Comparison of ENCODE assay signal across 10 cellular contexts in the genomic region with DNA sequence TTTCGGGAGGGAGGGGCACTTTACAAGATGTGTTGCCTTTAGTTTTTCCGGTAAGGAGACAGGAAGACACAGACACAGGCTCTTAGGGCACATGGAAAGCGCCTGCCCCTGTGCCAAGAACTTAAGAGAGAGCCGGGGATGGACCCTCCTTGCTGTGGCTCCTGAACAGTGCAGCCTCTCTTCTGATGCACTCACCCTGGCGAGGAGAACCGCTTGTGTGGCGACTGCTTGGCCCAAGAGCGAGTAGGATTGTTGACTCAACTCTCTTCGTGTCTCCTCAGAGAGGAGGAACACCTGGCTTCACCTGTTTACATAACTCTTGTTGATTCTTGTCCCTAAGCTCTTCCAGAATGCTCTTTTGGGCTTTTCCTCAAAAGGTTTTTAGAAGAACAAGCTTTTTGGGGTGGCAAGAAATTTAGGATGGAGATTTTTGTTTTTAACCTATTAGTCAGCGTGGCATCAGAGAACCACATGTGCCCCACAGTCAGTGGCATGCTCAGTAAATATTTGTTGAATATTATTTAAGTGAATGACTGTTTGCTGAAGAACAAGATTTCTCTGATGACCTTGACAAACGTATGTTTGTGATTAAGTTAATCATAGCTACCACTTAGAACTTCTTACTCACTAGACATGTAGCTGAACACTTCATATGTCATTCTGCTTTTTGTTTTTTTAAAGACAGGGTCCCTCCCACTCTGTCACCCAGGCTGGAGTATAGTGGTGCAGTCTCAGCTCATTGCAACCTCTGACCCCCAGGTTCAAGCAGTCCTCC.
A peak's percentile ranks its signal among the peaks of the same experiment; 100 is the strongest.
DNase-seq lines count a peak whose midpoint lies in the region; ATAC-seq, FAIRE-seq and TF ChIP-seq lines count a peak whose summit lies in the region.
"Had no signal": no experiment of that assay in that cellular context is flagged by ENCODE, and none has a peak within 500 bp of the region (broad histone marks: within the 10 kb centered on the region; RNA-seq: fewer than 3 reads in every experiment).

No MANE protein-coding gene starts in this region.

- no peak overlapping the region for H2AFZ ChIP-seq in K562 (ENCODE audit: low read depth, low read length)

- CTCF ChIA-PET in A549 (lab: Yijun Ruan, JAX), result interaction anchor here (0.8 to 1.3 kb wide), 2 partner anchors 21 to 63 kb away, joined by 3 read pairs; no protein-coding TSS in a partner anchor
- CTCF ChIA-PET in K562 (lab: Yijun Ruan, JAX; ENCODE audit: low intra/inter-chr PET ratio), result no interaction called here

- peak overlapping the region; percentile 78 for H3K4me2 ChIP-seq in A549
- no peak overlapping the region for H3K4me2 ChIP-seq in K562 (ENCODE audit: insufficient read depth, low read length)

- H3K27ac ChIP-seq in A549 (peak overlapping the region; percentile 83 to 95), K562 (ENCODE audit: extremely low read depth, low read depth, low read length) (no peak overlapping the region), right lobe of liver (peak overlapping the region in 1 of 3 donors; percentile 27)

- 0 out of 4 replicates have a peak overlapping the region, but pooled peaks of 1 of the 2 experiments have one; percentile 6 for H3K9ac ChIP-seq in K562 (ENCODE audit: insufficient read depth in 1 of 2, low read depth in 2 of 2, low read length in 2 of 2)

- H3K4me3 ChIP-seq in A549 (no peak overlapping the region), K562 (no peak overlapping the region), right lobe of liver (no peak overlapping the region)

- no peaks in the 10 kb centered on the region for H3K27me3 ChIP-seq in K562 (ENCODE audit: control insufficient read depth in 2 of 2, insufficient read depth in 2 of 2, low read length in 2 of 2)
- no peaks in the 10 kb centered on the region for H3K27me3 ChIP-seq in right lobe of liver

- intact Hi-C loops in K562 (cut with micrococcal nuclease), result loop anchor here (5.0 kb wide), 1 partner anchor 91 kb away; no protein-coding TSS in a partner anchor
- intact Hi-C loops in right lobe of liver (cut with DNase I), result no loop called here

- no peak for TF ChIP-seq RAD21 in A549 (conservative IDR thresholded peaks at IDR 0.05 in 1 of 2, IDR thresholded peaks at IDR 0.05 in 1 of 2)
- no peak for TF ChIP-seq RAD21 in K562 (CRISPR knock-in tag; conservative IDR thresholded peaks at IDR 0.05 in 1 of 2, IDR thresholded peaks at IDR 0.05 in 1 of 2)

- no peaks in the 10 kb centered on the region for H3K9me3 ChIP-seq in A549
- no peaks in the 10 kb centered on the region for H3K9me3 ChIP-seq in K562 (replicated peaks; ENCODE audit: control insufficient read depth, insufficient read depth, low read depth, low read length)
- no peaks in the 10 kb centered on the region for H3K9me3 ChIP-seq in right lobe of liver

- TF ChIP-seq POLR2A in A549 (IDR thresholded peaks at IDR 0.05; ENCODE audit: low read length), result no peak
- no peak for TF ChIP-seq POLR2A in K562 (conservative IDR thresholded peaks at IDR 0.05)
- TF ChIP-seq POLR2A in right lobe of liver (IDR thresholded peaks at IDR 0.05), result no peak

- peaks cover 83% of the 10 kb centered on the region for H3K79me2 ChIP-seq in K562 (ENCODE audit: control insufficient read depth, insufficient read depth, low read length)

- no peaks in the 10 kb centered on the region for H4K20me1 ChIP-seq in K562 (replicated peaks; ENCODE audit: control insufficient read depth, insufficient read depth, low read length)

- in situ Hi-C loops in K562 (cut with MboI), result no loop called here

- H3K36me3 ChIP-seq in K562 (ENCODE audit: control insufficient read depth, insufficient read depth, low read length) (peaks cover 22% of the 10 kb centered on the region; the same call in 2 of the 3 replicates), right lobe of liver (no peaks in the 10 kb centered on the region)

- H3K4me1 ChIP-seq in A549, result peaks cover 71% of the 10 kb centered on the region
- peaks cover 8 to 33% of the 10 kb centered on the region in 2 experiments for H3K4me1 ChIP-seq in K562 (replicated peaks in 1 of 2; ENCODE audit: control insufficient read depth in 2 of 2, insufficient read depth in 2 of 2, low read length in 2 of 2)
- peaks cover 5 to 56% (median 19%) of the 10 kb centered on the region in 4 donors for H3K4me1 ChIP-seq in right lobe of liver

- FAIRE-seq in A549 (lab: Jason Lieb, UNC) (no peak), K562 (lab: Jason Lieb, UNC) (no peak)

- no peak for TF ChIP-seq EP300 in A549 (IDR thresholded peaks at IDR 0.05)
- TF ChIP-seq EP300 in K562 (IDR thresholded peaks at IDR 0.05; ENCODE audit: low read length), result no peak

- ATAC-seq in A549 (no peak), K562 (no peak), right lobe of liver (peak; percentile 32 to 64 (median 54)), GM18861 (IDR thresholded peaks at IDR 0.05; ENCODE audit: unreplicated experiment) (no peak), HG02610 (IDR thresholded peaks at IDR 0.05; ENCODE audit: unreplicated experiment) (no peak)

- H3K9me1 ChIP-seq in K562 (ENCODE audit: control insufficient read depth, insufficient read depth, low read length), result no peaks in the 10 kb centered on the region

- BruUV-seq in K562 (replicated peaks; lab: Mats Ljungman, UMichigan), result no TSS peak

- POLR2A ChIA-PET in A549 (lab: Yijun Ruan, JAX) (interaction anchor here (0.6 kb wide), 1 partner anchor 61 kb away, joined by 3 read pairs; no protein-coding TSS in a partner anchor), K562 (lab: Yijun Ruan, JAX) (interaction anchor here (0.9 to 2.2 kb wide), 3 partner anchors 9 to 164 kb away, joined by 3 to 10 read pairs (median 3); no protein-coding TSS in a partner anchor)

- no peak for DNase-seq in A549 (ENCODE audit: low read depth in 1 of 2, low spot score in 1 of 2)
- peak; percentile 39 for DNase-seq in NCI-H187 treated with DMSO at 0.1 percent for 48 hours (lab: John Stamatoyannopoulos, UW)
- no peak for DNase-seq in K562 (ENCODE audit: extremely low read depth in 1 of 4, low spot score in 3 of 4)
- DNase-seq in right lobe of liver, result no peak
- DNase-seq in AG08396 (ENCODE audit: low spot score), result no peak
- no peak for DNase-seq in GM03348 (ENCODE audit: low spot score)
- DNase-seq: activated T-cell treated with anti-CD3 and anti-CD28 coated beads, Interleukin-2, amount 50 U/mL, for 1 hour; HFFc6 had no signal

- 74% methylated on average over 11 of the region's 11 CpGs for WGBS in A549 (ENCODE audit: missing lambda C conversion rate)
- 90% methylated on average over 11 of the region's 11 CpGs for WGBS in K562 (ENCODE audit: insufficient coverage, low coverage, missing lambda C conversion rate)
- WGBS in right lobe of liver (ENCODE audit: insufficient coverage, low coverage, low lambda C conversion rate, missing lambda C conversion rate), result 62% methylated on average over 7 of the region's 11 CpGs

- no peak for TF ChIP-seq CTCF in A549 (IDR thresholded peaks at IDR 0.05)
- TF ChIP-seq CTCF in K562 (IDR thresholded peaks at IDR 0.05 in 2 of 3, conservative IDR thresholded peaks at IDR 0.05 in 1 of 3; ENCODE audit: insufficient read depth in 2 of 3, low read depth in 1 of 3, low read length in 3 of 3), result no peak
- no peak for TF ChIP-seq CTCF in right lobe of liver (IDR thresholded peaks at IDR 0.05)

TF ChIP-seq in A549, 52 proteins besides CTCF, POLR2A, EP300 and RAD21 (continues in another document):
- TF ChIP-seq ZFP36 (IDR thresholded peaks at IDR 0.05; ENCODE audit: borderline replicate concordance, partially characterized antibody) (no peak), KDM5A (IDR thresholded peaks at IDR 0.05) (no peak), CEBPB (IDR thresholded peaks at IDR 0.05) (no peak), FOXS1 (CRISPR knock-in tag; IDR thresholded peaks at IDR 0.05) (no peak)

TF ChIP-seq in K562, 482 proteins besides CTCF, POLR2A, EP300 and RAD21:
- TF ChIP-seq SMAD4 (CRISPR knock-in tag; conservative IDR thresholded peaks at IDR 0.05) (0 out of 2 replicates have a peak, but pooled peaks have one; percentile 16), MAFK (IDR thresholded peaks at IDR 0.05; ENCODE audit: low read length) (no peak), RAD51 (IDR thresholded peaks at IDR 0.05; ENCODE audit: borderline replicate concordance, low read depth) (no peak), MEF2A (IDR thresholded peaks at IDR 0.05; ENCODE audit: control insufficient read depth, low read depth, low read length) (no peak), WHSC1 (IDR thresholded peaks at IDR 0.05; ENCODE audit: low read length) (peak; percentile 81), NFRKB (IDR thresholded peaks at IDR 0.05; ENCODE audit: low read depth) (no peak), ZNF57 (CRISPR knock-in tag; IDR thresholded peaks at IDR 0.05) (no peak)

Comparison
In these comparisons a context has a peak if more than half of its experiments do, and no peak if none do; other contexts are left out.
1. ATAC-seq: peak in right lobe of liver (4 of 4); none in A549 (0 of 2), K562 (single experiment), GM18861 (single experiment) and HG02610 (single experiment).